In genomic region chr7:76069238-76069638, GRCh38 we compare ENCODE assay signal across 8 cellular contexts. TPM values are rescaled to one million over a fixed set of nuclear protein-coding genes. Genes with fewer than 3 reads are reported as not detected.
DNase-seq lines count a peak whose midpoint lies in the region; ATAC-seq lines count a peak whose summit lies in the region.

No MANE protein-coding gene starts in this region.

- peaks cover 1% of the 10 kb centered on the region for H3K4me1 Mint-ChIP-seq in activated naive CD8-positive, alpha-beta T cell treated with anti-CD3 and anti-CD28 coated beads, Interleukin-2, amount 10 ng/mL, durations not matched to agents 7 days and 5 days
- peaks cover 12% of the 10 kb centered on the region for H3K4me1 Mint-ChIP-seq in activated naive CD8-positive, alpha-beta T cell treated with anti-CD3 and anti-CD28 coated beads, Interleukin-2, amount 50 U/mL, for 24 hours
- peaks cover 12% of the 10 kb centered on the region for H3K4me1 Mint-ChIP-seq in activated CD4-positive, alpha-beta memory T cell treated with anti-CD3 and anti-CD28 coated beads for 36 hours (ENCODE audit: low read depth)

- H3K79me2 ChIP-seq in trophoblast cell (ENCODE audit: control insufficient read depth, insufficient read depth, low read length, poor library complexity) = no peaks in the 10 kb centered on the region

- H2BK120ac ChIP-seq in trophoblast cell (ENCODE audit: insufficient read depth, low read length, poor library complexity) = no peak overlapping the region

- CTCF ChIA-PET in activated CD4-positive, alpha-beta memory T cell treated with anti-CD3 and anti-CD28 coated beads for 36 hours (lab: Charles Lee) = interaction anchor here (1.3 kb wide), 1 partner anchor 109 kb away, joined by 3 read pairs; no protein-coding TSS in a partner anchor

- no peak overlapping the region for H3K14ac ChIP-seq in trophoblast cell (ENCODE audit: low read length)

- POLR2A ChIA-PET in activated naive CD8-positive, alpha-beta T cell treated with anti-CD3 and anti-CD28 coated beads, Interleukin-2, amount 10 ng/mL, durations not matched to agents 7 days and 5 days (lab: Charles Lee) = no interaction called here
- POLR2A ChIA-PET in activated CD4-positive, alpha-beta memory T cell treated with anti-CD3 and anti-CD28 coated beads for 36 hours (lab: Charles Lee) = interaction anchor here (0.6 kb wide), 1 partner anchor 21 kb away, joined by 3 read pairs; the partner anchor contains the start of genes MDH2 and STYXL1

- no peak overlapping the region for H3K4me3 ChIP-seq in trophoblast cell (ENCODE audit: low read depth, low read length)

- no peaks in the 10 kb centered on the region for H3K27me3 Mint-ChIP-seq in activated naive CD8-positive, alpha-beta T cell treated with anti-CD3 and anti-CD28 coated beads, Interleukin-2, amount 10 ng/mL, durations not matched to agents 7 days and 5 days
- H3K27me3 Mint-ChIP-seq in activated naive CD8-positive, alpha-beta T cell treated with anti-CD3 and anti-CD28 coated beads, Interleukin-2, amount 50 U/mL, for 24 hours = no peaks in the 10 kb centered on the region
- H3K27me3 Mint-ChIP-seq in activated CD4-positive, alpha-beta memory T cell treated with anti-CD3 and anti-CD28 coated beads for 36 hours = no peaks in the 10 kb centered on the region

- no peak overlapping the region for H2AFZ ChIP-seq in trophoblast cell (ENCODE audit: insufficient read depth, low read length, poor library complexity)

- peaks cover 5% of the 10 kb centered on the region for H3K36me3 Mint-ChIP-seq in activated naive CD8-positive, alpha-beta T cell treated with anti-CD3 and anti-CD28 coated beads, Interleukin-2, amount 10 ng/mL, durations not matched to agents 7 days and 5 days
- H3K36me3 Mint-ChIP-seq in activated naive CD8-positive, alpha-beta T cell treated with anti-CD3 and anti-CD28 coated beads, Interleukin-2, amount 50 U/mL, for 24 hours (ENCODE audit: low read depth) = peaks cover 27% of the 10 kb centered on the region
- H3K36me3 Mint-ChIP-seq in activated CD4-positive, alpha-beta memory T cell treated with anti-CD3 and anti-CD28 coated beads for 36 hours = peaks cover 31% of the 10 kb centered on the region

- intact Hi-C loops in activated CD4-positive, alpha-beta memory T cell treated with anti-CD3 and anti-CD28 coated beads for 36 hours (cut with micrococcal nuclease) = no loop called here

- in situ Hi-C loops in SK-MEL-5 (cut with HindIII; ENCODE audit: low pct_unique_long_range_greater_than_20kb, low sequenced_read_pairs) = no loop called here

- no peak overlapping the region for H3K27ac ChIP-seq in trophoblast cell (ENCODE audit: low read depth, low read length)

- no peak overlapping the region for H3K4ac ChIP-seq in trophoblast cell (ENCODE audit: low read depth, low read length)

- no peaks in the 10 kb centered on the region for H3K9me3 Mint-ChIP-seq in activated naive CD8-positive, alpha-beta T cell treated with anti-CD3 and anti-CD28 coated beads, Interleukin-2, amount 10 ng/mL, durations not matched to agents 7 days and 5 days
- H3K9me3 Mint-ChIP-seq in activated naive CD8-positive, alpha-beta T cell treated with anti-CD3 and anti-CD28 coated beads, Interleukin-2, amount 50 U/mL, for 24 hours = no peaks in the 10 kb centered on the region
- H3K9me3 Mint-ChIP-seq in activated CD4-positive, alpha-beta memory T cell treated with anti-CD3 and anti-CD28 coated beads for 36 hours = peaks cover 3% of the 10 kb centered on the region

- H3K36me3 ChIP-seq in trophoblast cell (ENCODE audit: control insufficient read depth in 1 of 2, insufficient read depth in 2 of 2, low read length in 2 of 2) = peaks cover 28 to 32% of the 10 kb centered on the region in 2 experiments

- H2AK5ac ChIP-seq in trophoblast cell (ENCODE audit: low read length) = no peak overlapping the region

- no peak overlapping the region for H3K4me3 Mint-ChIP-seq in activated naive CD8-positive, alpha-beta T cell treated with anti-CD3 and anti-CD28 coated beads, Interleukin-2, amount 10 ng/mL, durations not matched to agents 7 days and 5 days
- H3K4me3 Mint-ChIP-seq in activated naive CD8-positive, alpha-beta T cell treated with anti-CD3 and anti-CD28 coated beads, Interleukin-2, amount 50 U/mL, for 24 hours = no peak overlapping the region
- no peak overlapping the region for H3K4me3 Mint-ChIP-seq in activated CD4-positive, alpha-beta memory T cell treated with anti-CD3 and anti-CD28 coated beads for 36 hours

- peaks cover 10% of the 10 kb centered on the region for H3K79me1 ChIP-seq in trophoblast cell (ENCODE audit: low read length)

- H4K12ac ChIP-seq in trophoblast cell (ENCODE audit: low read depth, low read length) = no peak overlapping the region

- no peak overlapping the region for H4K8ac ChIP-seq in trophoblast cell (ENCODE audit: low read depth, low read length)

- no peak overlapping the region for H2BK12ac ChIP-seq in trophoblast cell (ENCODE audit: low read length)

- no peaks in the 10 kb centered on the region for H3K9me3 ChIP-seq in trophoblast cell (ENCODE audit: insufficient read depth, low read depth, low read length)

- H3K4me2 ChIP-seq in trophoblast cell (ENCODE audit: low read length) = no peak overlapping the region

- H3K18ac ChIP-seq in trophoblast cell (ENCODE audit: low read length) = no peak overlapping the region

- no peak overlapping the region for H3K23ac ChIP-seq in trophoblast cell (ENCODE audit: low read length)

- H3K27me3 ChIP-seq in trophoblast cell (ENCODE audit: insufficient read depth, low read length) = no peaks in the 10 kb centered on the region

- H3K27ac Mint-ChIP-seq in activated naive CD8-positive, alpha-beta T cell treated with anti-CD3 and anti-CD28 coated beads, Interleukin-2, amount 10 ng/mL, durations not matched to agents 7 days and 5 days = no peak overlapping the region
- H3K27ac Mint-ChIP-seq in activated naive CD8-positive, alpha-beta T cell treated with anti-CD3 and anti-CD28 coated beads, Interleukin-2, amount 50 U/mL, for 24 hours = no peak overlapping the region
- H3K27ac Mint-ChIP-seq in activated CD4-positive, alpha-beta memory T cell treated with anti-CD3 and anti-CD28 coated beads for 36 hours = no peak overlapping the region

- peaks cover 3 to 5% of the 10 kb centered on the region in 2 experiments for H3K4me1 ChIP-seq in trophoblast cell (ENCODE audit: control insufficient read depth in 1 of 2, insufficient read depth in 2 of 2, low read length in 2 of 2)

- H3K9ac ChIP-seq in trophoblast cell (ENCODE audit: low read length) = no peak overlapping the region

- H2BK5ac ChIP-seq in trophoblast cell (ENCODE audit: low read depth, low read length, poor library complexity) = no peak overlapping the region

- peak; percentile 32 for ATAC-seq in activated naive CD8-positive, alpha-beta T cell treated with anti-CD3 and anti-CD28 coated beads, Interleukin-2, amount 10 ng/mL, durations not matched to agents 7 days and 5 days (ENCODE audit: low read depth)
- ATAC-seq in activated naive CD8-positive, alpha-beta T cell treated with anti-CD3 and anti-CD28 coated beads, Interleukin-2, amount 50 U/mL, for 24 hours = no peak
- no peak for ATAC-seq in GM19455 (IDR thresholded peaks at IDR 0.05; ENCODE audit: unreplicated experiment)

- no CpG with 5 or more reads among the region's 8 CpGs for WGBS in trophoblast cell (ENCODE audit: extremely low coverage, insufficient coverage, insufficient read length)

- DNase-seq in activated naive CD8-positive, alpha-beta T cell treated with anti-CD3 and anti-CD28 coated beads, Interleukin-2, amount 10 ng/mL, durations not matched to agents 7 days and 5 days = no peak
- DNase-seq in activated naive CD8-positive, alpha-beta T cell treated with anti-CD3 and anti-CD28 coated beads, Interleukin-2, amount 50 U/mL, for 24 hours = no peak
- DNase-seq in SK-MEL-5 (ENCODE audit: low read depth, low spot score) (peak; percentile 84), fibroblast of the conjunctiva (ENCODE audit: low read depth) (peak; percentile 89), trophoblast cell (peak; percentile 73 to 78), DMS153 treated with DMSO at 0.1 percent for 48 hours (lab: John Stamatoyannopoulos, UW; ENCODE audit: unreplicated experiment) (no peak)
- DNase-seq in activated CD4-positive, alpha-beta memory T cell treated with anti-CD3 and anti-CD28 coated beads for 36 hours = no peak

- H4K91ac ChIP-seq in trophoblast cell (ENCODE audit: low read depth, low read length) = no peak overlapping the region

RNA-seq across cellular contexts. Expression of gene MDH2, which starts 21.3 kb away (rescaled TPM):
- total RNA-seq in activated naive CD8-positive, alpha-beta T cell treated with anti-CD3 and anti-CD28 coated beads, Interleukin-2, amount 10 ng/mL, durations not matched to agents 7 days and 5 days = 100 to 1,000 TPM; 132 to 137 TPM
- total RNA-seq in SK-MEL-5 (2014; rRNA removed; shearing (Covaris generic)) = 173 and 184 TPM in 2 replicates
- polyA plus RNA-seq in SK-MEL-5 (2015; cell fraction: cytosol; rRNA removed) = 315 and 356 TPM in 2 replicates
- polyA plus RNA-seq in SK-MEL-5 (2015; cell fraction: nucleus; rRNA removed) = 110 and 129 TPM in 2 replicates
- 208 and 212 TPM in 2 replicates for polyA plus RNA-seq in trophoblast cell (2013)
- 100 to 1,000 TPM; 259 to 271 TPM for total RNA-seq in activated CD4-positive, alpha-beta memory T cell treated with anti-CD3 and anti-CD28 coated beads for 36 hours

RNA-seq across cellular contexts. Expression of gene STYXL1, which starts 21.4 kb away (rescaled TPM):
- total RNA-seq in activated naive CD8-positive, alpha-beta T cell treated with anti-CD3 and anti-CD28 coated beads, Interleukin-2, amount 10 ng/mL, durations not matched to agents 7 days and 5 days = 10 to 100 TPM; 28.7 to 30.3 TPM
- total RNA-seq in SK-MEL-5 (2014; rRNA removed; shearing (Covaris generic)) = 49.0 and 56.4 TPM in 2 replicates
- 50.4 and 51.7 TPM in 2 replicates for polyA plus RNA-seq in SK-MEL-5 (2015; cell fraction: cytosol; rRNA removed)
- polyA plus RNA-seq in SK-MEL-5 (2015; cell fraction: nucleus; rRNA removed) = 46.8 and 56.6 TPM in 2 replicates
- 36.7 and 42.0 TPM in 2 replicates for polyA plus RNA-seq in trophoblast cell (2013)
- total RNA-seq in activated CD4-positive, alpha-beta memory T cell treated with anti-CD3 and anti-CD28 coated beads for 36 hours = 10 to 100 TPM; 37.8 to 40.5 TPM

Comparison
In these comparisons a context has a peak if more than half of its experiments do, and no peak if none do; other contexts are left out.
1. DNase-seq: peak in SK-MEL-5 (single experiment), fibroblast of the conjunctiva (single experiment) and trophoblast cell (2 of 2); none in activated naive CD8-positive, alpha-beta T cell treated with anti-CD3 and anti-CD28 coated beads, Interleukin-2, amount 10 ng/mL, durations not matched to agents 7 days and 5 days (single experiment), activated naive CD8-positive, alpha-beta T cell treated with anti-CD3 and anti-CD28 coated beads, Interleukin-2, amount 50 U/mL, for 24 hours (single experiment), activated CD4-positive, alpha-beta memory T cell treated with anti-CD3 and anti-CD28 coated beads for 36 hours (single experiment) and DMS153 treated with DMSO at 0.1 percent for 48 hours (single experiment).